8 cellular contexts compared by ENCODE assay signal in the genomic region with DNA sequence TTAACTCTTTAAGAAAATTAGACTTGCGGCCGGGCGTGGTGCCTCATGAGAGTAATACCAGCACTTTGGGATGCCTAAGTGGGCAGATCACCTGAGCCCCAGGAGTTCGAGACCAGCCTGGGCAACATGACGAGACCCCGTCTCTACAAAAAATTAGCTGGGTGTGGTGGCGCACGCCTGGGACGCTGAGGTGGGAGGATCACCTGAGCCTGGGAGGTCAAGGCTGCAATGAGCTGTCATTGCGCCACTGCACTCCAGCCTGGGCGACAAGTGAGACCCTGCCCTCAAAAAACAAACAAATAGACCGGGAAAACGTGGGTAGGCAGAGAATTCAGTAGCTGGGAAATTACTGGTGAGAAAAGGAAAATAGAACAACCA. TPM values are rescaled to one million over a fixed set of nuclear protein-coding genes. Genes with fewer than 3 reads are reported as not detected.
DNase-seq lines count a peak whose midpoint lies in the region; ATAC-seq and TF ChIP-seq lines count a peak whose summit lies in the region.

No MANE protein-coding gene starts in this region.

- peaks cover 27% of the 10 kb centered on the region for H3K4me1 Mint-ChIP-seq in T-helper 2 cell treated with Interferon-gamma antibody and Interleukin-4, amounts not matched to agents 5 μg/mL and 100 μg/mL, for 36 hours (ENCODE audit: low read depth)

- no peak for DNase-seq in T-helper 2 cell treated with Interferon-gamma antibody and Interleukin-4, amounts not matched to agents 5 μg/mL and 100 μg/mL, for 36 hours (ENCODE audit: low spot score)
- DNase-seq in fibroblast of the aortic adventitia (ENCODE audit: low read depth) (no peak), skeletal muscle cell (ENCODE audit: low read depth) (no peak)

- no peak for TF ChIP-seq CTCF in fibroblast of the aortic adventitia (IDR thresholded peaks at IDR 0.05; ENCODE audit: insufficient read depth, low read length)

- H3K27me3 Mint-ChIP-seq in T-helper 2 cell treated with Interferon-gamma antibody and Interleukin-4, amounts not matched to agents 5 μg/mL and 100 μg/mL, for 36 hours (ENCODE audit: low read depth) = peaks cover 17% of the 10 kb centered on the region

- ATAC-seq in HG02678 (IDR thresholded peaks at IDR 0.05; ENCODE audit: unreplicated experiment) (no peak), GM19035 (IDR thresholded peaks at IDR 0.05; ENCODE audit: unreplicated experiment) (no peak), HG02571 (IDR thresholded peaks at IDR 0.05; ENCODE audit: unreplicated experiment) (no peak), HG02885 (IDR thresholded peaks at IDR 0.05; ENCODE audit: poor library complexity, unreplicated experiment) (no peak)

- peak overlapping the region; percentile 94 for H3K4me3 ChIP-seq in GM08714 (ENCODE audit: low read length)
- peak overlapping the region; percentile 77 for H3K4me3 ChIP-seq in fibroblast of the aortic adventitia (ENCODE audit: low read depth, low read length)
- peak overlapping the region; percentile 98 for H3K4me3 ChIP-seq in skeletal muscle cell (ENCODE audit: low read depth, low read length)

- peak overlapping the region; percentile 99 for H3K27ac Mint-ChIP-seq in T-helper 2 cell treated with Interferon-gamma antibody and Interleukin-4, amounts not matched to agents 5 μg/mL and 100 μg/mL, for 36 hours

- H3K4me3 Mint-ChIP-seq in T-helper 2 cell treated with Interferon-gamma antibody and Interleukin-4, amounts not matched to agents 5 μg/mL and 100 μg/mL, for 36 hours = peak overlapping the region; percentile 100

- peaks cover 17% of the 10 kb centered on the region for H3K36me3 Mint-ChIP-seq in T-helper 2 cell treated with Interferon-gamma antibody and Interleukin-4, amounts not matched to agents 5 μg/mL and 100 μg/mL, for 36 hours (ENCODE audit: low read depth)

- H3K9me3 Mint-ChIP-seq in T-helper 2 cell treated with Interferon-gamma antibody and Interleukin-4, amounts not matched to agents 5 μg/mL and 100 μg/mL, for 36 hours = peaks cover 7% of the 10 kb centered on the region

RNA-seq across cellular contexts. Expression of a gene that starts 0.7 kb away (rescaled TPM):
- 28.6 and 83.3 TPM in 2 replicates for total RNA-seq in fibroblast of the aortic adventitia (ENCODE audit: low replicate concordance)
